Comparison of ENCODE assay signal across 2 cellular contexts in the genomic region with DNA sequence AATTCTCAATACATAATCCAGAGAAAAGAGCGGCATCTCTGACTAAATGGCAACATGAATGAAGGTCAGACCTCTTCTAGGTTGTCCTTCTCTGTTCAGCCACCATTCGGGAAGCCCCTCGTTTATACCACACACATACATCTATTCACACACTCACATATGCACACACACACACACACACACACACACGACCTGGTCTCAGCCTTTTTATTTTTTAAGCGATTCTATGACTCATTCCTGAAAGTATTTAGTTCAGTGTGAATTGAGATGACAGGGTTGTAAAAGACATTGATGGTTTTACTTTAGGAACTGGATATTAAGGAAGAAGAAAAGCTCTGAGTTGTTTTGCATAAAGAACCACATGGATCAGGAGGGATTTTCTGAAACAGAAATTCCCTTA.
TF ChIP-seq lines count a peak whose summit lies in the region.

No MANE protein-coding gene starts in this region.

TF ChIP-seq in SK-N-SH treated with all-trans-retinoic acid at 6 μM for 48 hours, 23 proteins besides CTCF, POLR2A, EP300 and RAD21:
- no peak for TF ChIP-seq ZNF70 (CRISPR knock-in tag; IDR thresholded peaks at IDR 0.05)
- TF ChIP-seq, protein P1, sequence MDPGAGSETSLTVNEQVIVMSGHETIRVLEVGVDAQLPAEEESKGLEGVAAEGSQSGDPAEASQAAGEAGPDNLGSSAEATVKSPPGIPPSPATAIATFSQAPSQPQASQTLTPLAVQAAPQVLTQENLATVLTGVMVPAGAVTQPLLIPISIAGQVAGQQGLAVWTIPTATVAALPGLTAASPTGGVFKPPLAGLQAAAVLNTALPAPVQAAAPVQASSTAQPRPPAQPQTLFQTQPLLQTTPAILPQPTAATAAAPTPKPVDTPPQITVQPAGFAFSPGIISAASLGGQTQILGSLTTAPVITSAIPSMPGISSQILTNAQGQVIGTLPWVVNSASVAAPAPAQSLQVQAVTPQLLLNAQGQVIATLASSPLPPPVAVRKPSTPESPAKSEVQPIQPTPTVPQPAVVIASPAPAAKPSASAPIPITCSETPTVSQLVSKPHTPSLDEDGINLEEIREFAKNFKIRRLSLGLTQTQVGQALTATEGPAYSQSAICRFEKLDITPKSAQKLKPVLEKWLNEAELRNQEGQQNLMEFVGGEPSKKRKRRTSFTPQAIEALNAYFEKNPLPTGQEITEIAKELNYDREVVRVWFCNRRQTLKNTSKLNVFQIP (CRISPR knock-in tag; IDR thresholded peaks at IDR 0.05; ENCODE audit: borderline replicate concordance, low read depth): no peak
- no peak for TF ChIP-seq CSDC2 (CRISPR knock-in tag; IDR thresholded peaks at IDR 0.05)
- TF ChIP-seq, protein P2, sequence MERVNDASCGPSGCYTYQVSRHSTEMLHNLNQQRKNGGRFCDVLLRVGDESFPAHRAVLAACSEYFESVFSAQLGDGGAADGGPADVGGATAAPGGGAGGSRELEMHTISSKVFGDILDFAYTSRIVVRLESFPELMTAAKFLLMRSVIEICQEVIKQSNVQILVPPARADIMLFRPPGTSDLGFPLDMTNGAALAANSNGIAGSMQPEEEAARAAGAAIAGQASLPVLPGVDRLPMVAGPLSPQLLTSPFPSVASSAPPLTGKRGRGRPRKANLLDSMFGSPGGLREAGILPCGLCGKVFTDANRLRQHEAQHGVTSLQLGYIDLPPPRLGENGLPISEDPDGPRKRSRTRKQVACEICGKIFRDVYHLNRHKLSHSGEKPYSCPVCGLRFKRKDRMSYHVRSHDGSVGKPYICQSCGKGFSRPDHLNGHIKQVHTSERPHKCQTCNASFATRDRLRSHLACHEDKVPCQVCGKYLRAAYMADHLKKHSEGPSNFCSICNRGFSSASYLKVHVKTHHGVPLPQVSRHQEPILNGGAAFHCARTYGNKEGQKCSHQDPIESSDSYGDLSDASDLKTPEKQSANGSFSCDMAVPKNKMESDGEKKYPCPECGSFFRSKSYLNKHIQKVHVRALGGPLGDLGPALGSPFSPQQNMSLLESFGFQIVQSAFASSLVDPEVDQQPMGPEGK (CRISPR knock-in tag; IDR thresholded peaks at IDR 0.05; ENCODE audit: borderline replicate concordance): no peak
- TF ChIP-seq ZNF565 (CRISPR knock-in tag; conservative IDR thresholded peaks at IDR 0.05; ENCODE audit: low read depth): no peak
- no peak for TF ChIP-seq ZFP30 (CRISPR knock-in tag; IDR thresholded peaks at IDR 0.05)
- no peak for TF ChIP-seq ESRRG (CRISPR knock-in tag; IDR thresholded peaks at IDR 0.05)
- TF ChIP-seq ARNTL (CRISPR knock-in tag; IDR thresholded peaks at IDR 0.05; ENCODE audit: borderline replicate concordance, low read depth): no peak
- TF ChIP-seq, protein P3, sequence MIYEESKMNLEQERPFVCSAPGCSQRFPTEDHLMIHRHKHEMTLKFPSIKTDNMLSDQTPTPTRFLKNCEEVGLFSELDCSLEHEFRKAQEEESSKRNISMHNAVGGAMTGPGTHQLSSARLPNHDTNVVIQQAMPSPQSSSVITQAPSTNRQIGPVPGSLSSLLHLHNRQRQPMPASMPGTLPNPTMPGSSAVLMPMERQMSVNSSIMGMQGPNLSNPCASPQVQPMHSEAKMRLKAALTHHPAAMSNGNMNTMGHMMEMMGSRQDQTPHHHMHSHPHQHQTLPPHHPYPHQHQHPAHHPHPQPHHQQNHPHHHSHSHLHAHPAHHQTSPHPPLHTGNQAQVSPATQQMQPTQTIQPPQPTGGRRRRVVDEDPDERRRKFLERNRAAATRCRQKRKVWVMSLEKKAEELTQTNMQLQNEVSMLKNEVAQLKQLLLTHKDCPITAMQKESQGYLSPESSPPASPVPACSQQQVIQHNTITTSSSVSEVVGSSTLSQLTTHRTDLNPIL (CRISPR knock-in tag; IDR thresholded peaks at IDR 0.05; ENCODE audit: low read depth): no peak

TF ChIP-seq in SK-N-SH, 30 proteins besides CTCF, POLR2A, EP300 and RAD21:
- TF ChIP-seq FOXJ3 (CRISPR knock-in tag; IDR thresholded peaks at IDR 0.05): no peak
- TF ChIP-seq GATA2 (CRISPR knock-in tag; IDR thresholded peaks at IDR 0.05): no peak
- no peak for TF ChIP-seq MEF2A (IDR thresholded peaks at IDR 0.05; ENCODE audit: borderline replicate concordance, low read depth)
- TF ChIP-seq, protein P4, sequence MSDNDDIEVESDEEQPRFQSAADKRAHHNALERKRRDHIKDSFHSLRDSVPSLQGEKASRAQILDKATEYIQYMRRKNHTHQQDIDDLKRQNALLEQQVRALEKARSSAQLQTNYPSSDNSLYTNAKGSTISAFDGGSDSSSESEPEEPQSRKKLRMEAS (IDR thresholded peaks at IDR 0.05; ENCODE audit: low read depth): no peak
- TF ChIP-seq EZH2phosphoT487 (IDR thresholded peaks at IDR 0.05; ENCODE audit: borderline replicate concordance, low read depth): no peak
- TF ChIP-seq RCOR1 (IDR thresholded peaks at IDR 0.05; ENCODE audit: low read length): no peak
- TF ChIP-seq NRF1 (IDR thresholded peaks at IDR 0.05; ENCODE audit: low read depth, low read length): no peak
- no peak for TF ChIP-seq GABPA (IDR thresholded peaks at IDR 0.05; ENCODE audit: low read depth)
- no peak for TF ChIP-seq TAF1 (IDR thresholded peaks at IDR 0.05; ENCODE audit: borderline replicate concordance, low read depth, low read length)
- TF ChIP-seq RXRA (IDR thresholded peaks at IDR 0.05; ENCODE audit: borderline replicate concordance, low read depth): no peak
- no peak for TF ChIP-seq POLR2AphosphoS5 (IDR thresholded peaks at IDR 0.05; ENCODE audit: low read depth, low read length)
- no peak for TF ChIP-seq SMC3 (IDR thresholded peaks at IDR 0.05; ENCODE audit: low read depth, low read length)
- TF ChIP-seq, protein P5, sequence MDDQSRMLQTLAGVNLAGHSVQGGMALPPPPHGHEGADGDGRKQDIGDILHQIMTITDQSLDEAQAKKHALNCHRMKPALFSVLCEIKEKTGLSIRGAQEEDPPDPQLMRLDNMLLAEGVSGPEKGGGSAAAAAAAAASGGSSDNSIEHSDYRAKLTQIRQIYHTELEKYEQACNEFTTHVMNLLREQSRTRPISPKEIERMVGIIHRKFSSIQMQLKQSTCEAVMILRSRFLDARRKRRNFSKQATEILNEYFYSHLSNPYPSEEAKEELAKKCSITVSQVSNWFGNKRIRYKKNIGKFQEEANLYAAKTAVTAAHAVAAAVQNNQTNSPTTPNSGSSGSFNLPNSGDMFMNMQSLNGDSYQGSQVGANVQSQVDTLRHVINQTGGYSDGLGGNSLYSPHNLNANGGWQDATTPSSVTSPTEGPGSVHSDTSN (IDR thresholded peaks at IDR 0.05): no peak
- TF ChIP-seq YY1 (IDR thresholded peaks at IDR 0.05; ENCODE audit: low read depth): no peak
- TF ChIP-seq, protein P6, sequence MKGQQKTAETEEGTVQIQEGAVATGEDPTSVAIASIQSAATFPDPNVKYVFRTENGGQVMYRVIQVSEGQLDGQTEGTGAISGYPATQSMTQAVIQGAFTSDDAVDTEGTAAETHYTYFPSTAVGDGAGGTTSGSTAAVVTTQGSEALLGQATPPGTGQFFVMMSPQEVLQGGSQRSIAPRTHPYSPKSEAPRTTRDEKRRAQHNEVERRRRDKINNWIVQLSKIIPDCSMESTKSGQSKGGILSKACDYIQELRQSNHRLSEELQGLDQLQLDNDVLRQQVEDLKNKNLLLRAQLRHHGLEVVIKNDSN (IDR thresholded peaks at IDR 0.05; ENCODE audit: borderline replicate concordance, low read depth): no peak
- TF ChIP-seq, protein P7, sequence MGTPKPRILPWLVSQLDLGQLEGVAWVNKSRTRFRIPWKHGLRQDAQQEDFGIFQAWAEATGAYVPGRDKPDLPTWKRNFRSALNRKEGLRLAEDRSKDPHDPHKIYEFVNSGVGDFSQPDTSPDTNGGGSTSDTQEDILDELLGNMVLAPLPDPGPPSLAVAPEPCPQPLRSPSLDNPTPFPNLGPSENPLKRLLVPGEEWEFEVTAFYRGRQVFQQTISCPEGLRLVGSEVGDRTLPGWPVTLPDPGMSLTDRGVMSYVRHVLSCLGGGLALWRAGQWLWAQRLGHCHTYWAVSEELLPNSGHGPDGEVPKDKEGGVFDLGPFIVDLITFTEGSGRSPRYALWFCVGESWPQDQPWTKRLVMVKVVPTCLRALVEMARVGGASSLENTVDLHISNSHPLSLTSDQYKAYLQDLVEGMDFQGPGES (IDR thresholded peaks at IDR 0.05; ENCODE audit: low read depth, low read length): no peak
